Comparison of ENCODE assay signal across 21 cellular contexts in genomic region chr4:183252959-183253358, GRCh38.
"Had no signal": no experiment of that assay in that cellular context is flagged by ENCODE, and none has a peak within 500 bp of the region (broad histone marks: within the 10 kb centered on the region; RNA-seq: fewer than 3 reads in every experiment).

No MANE protein-coding gene starts in this region.

- H3K36me3 Mint-ChIP-seq: naive B cell had no signal

- H3K27ac ChIP-seq: colonic mucosa, heart left ventricle, parathyroid adenoma, psoas muscle, suprapubic skin, thyroid gland had no signal

- H3K4me1 ChIP-seq: colonic mucosa, parathyroid adenoma, psoas muscle, thyroid gland had no signal

- H3K27me3 ChIP-seq: colonic mucosa, heart left ventricle, suprapubic skin, thyroid gland had no signal

- H3K27me3 Mint-ChIP-seq: type B pancreatic cell had no signal

- H3K9me3 ChIP-seq: colonic mucosa, heart left ventricle, psoas muscle, suprapubic skin, thyroid gland had no signal

- H3K9me3 Mint-ChIP-seq: naive B cell, nephron, type B pancreatic cell had no signal

- ATAC-seq: heart left ventricle; left colon; psoas muscle; sciatic nerve; stimulated activated naive CD8-positive, alpha-beta T cell treated with anti-CD3 and anti-CD28 coated beads, Interleukin-15, Interleukin-2, amounts not matched to agents 100 U/mL and 50 U/mL, for 24 hours had no signal

- H3K4me1 Mint-ChIP-seq: naive B cell, nephron had no signal

- H3K4me3 ChIP-seq: colonic mucosa, heart left ventricle, lung, psoas muscle, suprapubic skin, thyroid gland had no signal

- DNase-seq: caudate nucleus; colonic mucosa; dermis blood vessel endothelial cell; effector CD4-positive, alpha-beta T cell; foreskin melanocyte; heart left ventricle; hippocampal formation; left colon; mesenchymal stem cell; naive B cell; psoas muscle; retina; stimulated activated CD4-positive, alpha-beta T cell treated with anti-CD3 and anti-CD28 coated beads, Interleukin-2, amount 100 ng/mL, for 24 hours; stimulated activated naive CD8-positive, alpha-beta T cell treated with anti-CD3 and anti-CD28 coated beads, Interleukin-15, Interleukin-2, amounts not matched to agents 100 U/mL and 50 U/mL, for 24 hours; thyroid gland had no signal

- H3K36me3 ChIP-seq: colonic mucosa had no signal

- H3K4me3 Mint-ChIP-seq: naive B cell, nephron, type B pancreatic cell had no signal

- H3K27ac Mint-ChIP-seq: naive B cell, type B pancreatic cell had no signal
